ENCODE assay signal across 8 cellular contexts in the genomic region with DNA sequence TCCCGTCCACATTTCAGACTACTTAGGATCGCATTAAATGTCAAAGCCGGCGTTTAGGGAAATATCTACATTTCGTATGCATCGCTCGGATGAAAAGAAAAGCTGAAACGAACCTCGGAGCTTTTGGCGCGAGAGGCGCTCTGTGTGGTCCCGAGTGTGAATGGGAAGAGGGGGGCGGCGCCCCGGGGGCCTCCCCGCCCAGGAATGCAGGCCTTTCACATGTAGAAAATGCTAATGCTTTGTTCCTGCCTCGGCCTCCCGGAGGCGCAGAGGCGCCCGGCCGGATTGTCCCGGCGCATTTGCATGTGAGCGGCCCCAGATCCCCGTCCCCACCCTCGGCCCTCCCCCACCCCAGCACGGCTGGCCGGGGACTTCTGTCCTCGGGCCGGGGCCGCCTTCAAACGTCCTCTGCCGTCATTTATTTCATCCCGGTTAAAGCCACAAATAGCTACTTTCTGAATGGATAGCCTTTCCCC. TPM values are rescaled to one million over a fixed set of nuclear protein-coding genes. Genes with fewer than 3 reads are reported as not detected.
A peak's percentile ranks its signal among the peaks of the same experiment; 100 is the strongest.
DNase-seq lines count a peak whose midpoint lies in the region; ATAC-seq and TF ChIP-seq lines count a peak whose summit lies in the region.

No MANE protein-coding gene starts in this region.

- TF ChIP-seq CTCF in GM13976 (IDR thresholded peaks at IDR 0.05; ENCODE audit: borderline replicate concordance, control extremely low read depth, extremely low read depth, insufficient read depth, missing control alignments): no peak
- TF ChIP-seq CTCF in cardiac fibroblast (IDR thresholded peaks at IDR 0.05; ENCODE audit: low read depth, low read length): no peak
- TF ChIP-seq CTCF in kidney epithelial cell (IDR thresholded peaks at IDR 0.05; ENCODE audit: insufficient read depth, low read length, poor library complexity, severe bottlenecking): peak; percentile 33

- peak; percentile 20 for ATAC-seq in HG02938 (IDR thresholded peaks at IDR 0.05; ENCODE audit: unreplicated experiment)

- no peaks in the 10 kb centered on the region for H3K4me1 ChIP-seq in ACC112 (ENCODE audit: control insufficient read depth, insufficient read depth, low read length, unreplicated experiment)
- H3K4me1 ChIP-seq in NT2/D1 (ENCODE audit: insufficient read depth, insufficient read length): peaks cover 5% of the 10 kb centered on the region

- H3K36me3 ChIP-seq in ACC112 (ENCODE audit: insufficient read depth, low read length) (no peaks in the 10 kb centered on the region), NT2/D1 (ENCODE audit: insufficient read depth, insufficient read length, low read length) (peaks cover 10% of the 10 kb centered on the region), kidney epithelial cell (ENCODE audit: control insufficient read depth, insufficient read depth, low read length) (no peaks in the 10 kb centered on the region)

- H3K9me3 ChIP-seq in NT2/D1 (ENCODE audit: insufficient read depth, low read length): peaks cover 6% of the 10 kb centered on the region; the same call in 1 of the 2 replicates

- H3K27me3 ChIP-seq in ACC112 (ENCODE audit: insufficient read depth, low read length) (no peaks in the 10 kb centered on the region), NT2/D1 (ENCODE audit: insufficient read depth, insufficient read length) (no peaks in the 10 kb centered on the region), kidney epithelial cell (ENCODE audit: control insufficient read depth, insufficient read depth, low read length) (no peaks in the 10 kb centered on the region)

- H3K9ac ChIP-seq in NT2/D1 (ENCODE audit: insufficient read length, low read depth): peak overlapping the region; percentile 89

- H3K4me3 ChIP-seq in ACC112 (ENCODE audit: low read depth, low read length): peak overlapping the region; percentile 79
- H3K4me3 ChIP-seq in NT2/D1 (ENCODE audit: insufficient read length, low read depth): peak overlapping the region; percentile 54
- peak overlapping the region; percentile 60 to 61 for H3K4me3 ChIP-seq in cardiac fibroblast (replicated peaks in 1 of 2; ENCODE audit: low read depth in 2 of 2, low read length in 2 of 2)
- H3K4me3 ChIP-seq in kidney epithelial cell (ENCODE audit: low read depth, low read length): peak overlapping the region; percentile 56

- no peak overlapping the region for H3K27ac ChIP-seq in ACC112 (ENCODE audit: low read depth, low read length)

- DNase-seq in GM13976 (ENCODE audit: low spot score) (peak; percentile 60), NT2/D1 (ENCODE audit: low read depth, low spot score) (peak; percentile 99), cardiac fibroblast (ENCODE audit: low read depth in 2 of 2) (peak; percentile 49 to 52), kidney epithelial cell (ENCODE audit: low read depth) (no peak), dedifferentiated amniotic fluid mesenchymal stem cell (ENCODE audit: extremely low spot score) (no peak)
- DNase-seq in stimulated activated CD8-positive, alpha-beta memory T cell treated with anti-CD3 and anti-CD28 coated beads, Interleukin-4, amount 100 ng/mL, for 48 hours: peak; percentile 28

- in situ Hi-C loops in GM13976 (cut with MboI; ENCODE audit: low sequenced_read_pairs, unreplicated experiment): no loop called here

- H3K79me2 ChIP-seq in ACC112 (ENCODE audit: control insufficient read depth, insufficient read depth, low read length, unreplicated experiment): no peaks in the 10 kb centered on the region

- H2AFZ ChIP-seq in ACC112 (ENCODE audit: low read length, unreplicated experiment): peak overlapping the region; percentile 74

RNA-seq across cellular contexts. Expression of a gene that starts 37.0 kb away (rescaled TPM):
- 2.4 and 2.6 TPM in 2 replicates for total RNA-seq in kidney epithelial cell

Comparison
In these comparisons a context has a peak if more than half of its experiments do, and no peak if none do; other contexts are left out.
1. DNase-seq: peak in GM13976 (single experiment), NT2/D1 (single experiment), cardiac fibroblast (2 of 2) and stimulated activated CD8-positive, alpha-beta memory T cell treated with anti-CD3 and anti-CD28 coated beads, Interleukin-4, amount 100 ng/mL, for 48 hours (single experiment); none in kidney epithelial cell (single experiment) and dedifferentiated amniotic fluid mesenchymal stem cell (single experiment).
2. Peak in every context shown above with its lines, with median percentiles within 50 percentile points of each other: H3K4me3 ChIP-seq.